1 cellular context compared by ENCODE assay signal in the genomic region with DNA sequence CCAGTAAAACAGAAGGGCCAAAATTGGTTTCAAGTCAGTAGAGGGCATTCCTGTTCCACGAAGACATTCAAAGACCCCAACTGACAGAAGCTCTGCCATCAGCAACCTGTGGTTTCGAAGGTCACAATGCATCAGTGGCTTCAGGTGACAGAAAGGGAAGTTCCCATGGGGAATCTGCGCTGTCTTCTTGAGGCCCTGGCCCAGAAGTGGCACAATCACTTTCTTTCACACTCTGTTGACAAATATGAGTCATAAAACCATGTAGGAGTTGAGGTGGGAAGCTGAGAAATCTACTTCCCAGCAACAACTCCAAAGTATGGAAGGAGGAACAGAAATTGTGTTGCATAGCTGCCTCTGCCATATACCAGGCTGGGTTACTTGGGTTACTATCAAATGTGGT.
TF ChIP-seq lines count a peak whose summit lies in the region.

No MANE protein-coding gene starts in this region.

TF ChIP-seq in K562, 482 proteins besides CTCF, POLR2A, EP300 and RAD21 (continued from another document):
- TF ChIP-seq, protein P1, sequence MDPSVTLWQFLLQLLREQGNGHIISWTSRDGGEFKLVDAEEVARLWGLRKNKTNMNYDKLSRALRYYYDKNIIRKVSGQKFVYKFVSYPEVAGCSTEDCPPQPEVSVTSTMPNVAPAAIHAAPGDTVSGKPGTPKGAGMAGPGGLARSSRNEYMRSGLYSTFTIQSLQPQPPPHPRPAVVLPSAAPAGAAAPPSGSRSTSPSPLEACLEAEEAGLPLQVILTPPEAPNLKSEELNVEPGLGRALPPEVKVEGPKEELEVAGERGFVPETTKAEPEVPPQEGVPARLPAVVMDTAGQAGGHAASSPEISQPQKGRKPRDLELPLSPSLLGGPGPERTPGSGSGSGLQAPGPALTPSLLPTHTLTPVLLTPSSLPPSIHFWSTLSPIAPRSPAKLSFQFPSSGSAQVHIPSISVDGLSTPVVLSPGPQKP (CRISPR knock-in tag; IDR thresholded peaks at IDR 0.05) = no peak
- TF ChIP-seq FOSL1 (tag; conservative IDR thresholded peaks at IDR 0.05) (peak; percentile 62; the same call in 1 of the 2 replicates), ZNF780A (CRISPR knock-in tag; IDR thresholded peaks at IDR 0.05) (no peak)
- TF ChIP-seq, protein P2, sequence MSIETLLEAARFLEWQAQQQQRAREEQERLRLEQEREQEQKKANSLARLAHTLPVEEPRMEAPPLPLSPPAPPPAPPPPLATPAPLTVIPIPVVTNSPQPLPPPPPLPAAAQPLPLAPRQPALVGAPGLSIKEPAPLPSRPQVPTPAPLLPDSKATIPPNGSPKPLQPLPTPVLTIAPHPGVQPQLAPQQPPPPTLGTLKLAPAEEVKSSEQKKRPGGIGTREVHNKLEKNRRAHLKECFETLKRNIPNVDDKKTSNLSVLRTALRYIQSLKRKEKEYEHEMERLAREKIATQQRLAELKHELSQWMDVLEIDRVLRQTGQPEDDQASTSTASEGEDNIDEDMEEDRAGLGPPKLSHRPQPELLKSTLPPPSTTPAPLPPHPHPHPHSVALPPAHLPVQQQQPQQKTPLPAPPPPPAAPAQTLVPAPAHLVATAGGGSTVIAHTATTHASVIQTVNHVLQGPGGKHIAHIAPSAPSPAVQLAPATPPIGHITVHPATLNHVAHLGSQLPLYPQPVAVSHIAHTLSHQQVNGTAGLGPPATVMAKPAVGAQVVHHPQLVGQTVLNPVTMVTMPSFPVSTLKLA (conservative IDR thresholded peaks at IDR 0.05) = no peak
